Comparison of ENCODE assay signal across 1 cellular context in genomic region chr11:63534895-63535461, GRCh38.
A peak's percentile ranks its signal among the peaks of the same experiment; 100 is the strongest.
TF ChIP-seq lines count a peak whose summit lies in the region.

No MANE protein-coding gene starts in this region.

TF ChIP-seq in GM12878, 131 proteins besides CTCF, POLR2A, EP300 and RAD21 (continued from another document):
- TF ChIP-seq ZBTB11 (CRISPR knock-in tag; IDR thresholded peaks at IDR 0.05) (peak; percentile 46), RELA (IDR thresholded peaks at IDR 0.05; ENCODE audit: borderline replicate concordance, partially characterized antibody) (peak; percentile 42), EED (IDR thresholded peaks at IDR 0.05; ENCODE audit: low read depth) (peak; percentile 44; the same call in 1 of the 2 replicates), ATF3 (IDR thresholded peaks at IDR 0.05; ENCODE audit: borderline replicate concordance, extremely low read depth, low read depth, low read length) (no peak), MXI1 (IDR thresholded peaks at IDR 0.05; ENCODE audit: low read depth, low read length) (peak; percentile 35; the same call in 1 of the 2 replicates)
